24 cellular contexts compared by ENCODE assay signal in genomic region chr3:139686206-139686605, GRCh38.
"Had no signal": no experiment of that assay in that cellular context is flagged by ENCODE, and none has a peak within 500 bp of the region (broad histone marks: within the 10 kb centered on the region; RNA-seq: fewer than 3 reads in every experiment).

No MANE protein-coding gene starts in this region.

- H3K9me3 Mint-ChIP-seq: effector memory CD8-positive, alpha-beta T cell; endodermal cell had no signal

- H3K9me3 ChIP-seq: colonic mucosa, esophagus squamous epithelium, gastrocnemius medialis, left lung, lower lobe of right lung had no signal

- H3K4me1 ChIP-seq: colonic mucosa, esophagus squamous epithelium, left lung, lower lobe of right lung had no signal

- H3K27ac Mint-ChIP-seq: effector memory CD8-positive, alpha-beta T cell; endodermal cell; immature natural killer cell had no signal

- H3K4me1 Mint-ChIP-seq: immature natural killer cell had no signal

- FAIRE-seq: endometrium, kidney had no signal

- H3K27ac ChIP-seq: colonic mucosa, epithelial cell of prostate, esophagus squamous epithelium, gastrocnemius medialis, heart left ventricle, hepatocyte, left lung, lower lobe of right lung had no signal

- H3K4me3 ChIP-seq: colonic mucosa, esophagus squamous epithelium, gastrocnemius medialis, heart left ventricle, hepatocyte, left lung, lower lobe of right lung had no signal

- H3K36me3 Mint-ChIP-seq: immature natural killer cell had no signal

- H3K4me3 Mint-ChIP-seq: effector memory CD8-positive, alpha-beta T cell; endodermal cell; immature natural killer cell had no signal

- ATAC-seq: effector memory CD8-positive, alpha-beta T cell; esophagus mucosa; gastrocnemius medialis; heart left ventricle; left lung; lower lobe of right lung had no signal

- H3K27me3 ChIP-seq: colonic mucosa, gastrocnemius medialis, heart left ventricle, left lung had no signal

- DNase-seq: cerebellar nuclear complex; colonic mucosa; effector CD8-positive, alpha-beta T cell; effector memory CD8-positive, alpha-beta T cell; endodermal cell; erythroblast; esophagus squamous epithelium; foreskin fibroblast; foreskin melanocyte; gastrocnemius medialis; heart left ventricle; hypothalamus; immature natural killer cell; islet precursor cell; kidney; kidney glomerular epithelial cell; lower lobe of right lung; mesendoderm; midbrain had no signal
